In genomic region chr15:83474578-83474977, GRCh38 we compare ENCODE assay signal across 15 cellular contexts. TPM values are rescaled to one million over a fixed set of nuclear protein-coding genes. Genes with fewer than 3 reads are reported as not detected.
"Had no signal": no experiment of that assay in that cellular context is flagged by ENCODE, and none has a peak within 500 bp of the region (broad histone marks: within the 10 kb centered on the region; RNA-seq: fewer than 3 reads in every experiment).

No MANE protein-coding gene starts in this region.

- H3K36me3 ChIP-seq: right atrium auricular region, transverse colon had no signal

- H3K9me3 ChIP-seq: transverse colon had no signal

- H3K27me3 ChIP-seq: hepatocyte, right atrium auricular region, transverse colon had no signal

- H3K9me3 Mint-ChIP-seq: activated naive CD8-positive, alpha-beta T cell treated with anti-CD3 and anti-CD28 coated beads, Interleukin-2, amount 10 ng/mL, durations not matched to agents 7 days and 5 days; natural killer cell had no signal

- H3K36me3 Mint-ChIP-seq: activated naive CD8-positive, alpha-beta T cell treated with anti-CD3 and anti-CD28 coated beads, Interleukin-2, amount 10 ng/mL, durations not matched to agents 7 days and 5 days; natural killer cell; stimulated activated naive B cell treated with anti-CD40 and anti-IgM and Interleukin-4, amounts not matched to agents 10 μg/mL and 1 μg/mL and 100 μg/mL, for 72 hours had no signal

- DNase-seq: activated CD4-positive, CD25-positive, alpha-beta regulatory T cell; activated naive CD4-positive, alpha-beta T cell; activated naive CD8-positive, alpha-beta T cell treated with anti-CD3 and anti-CD28 coated beads, Interleukin-2, amount 10 ng/mL, durations not matched to agents 7 days and 5 days; activated T-cell treated with anti-CD3 and anti-CD28 coated beads for 4 hours; kidney; left ventricle myocardium superior; mesenchymal stem cell; natural killer cell; stimulated activated CD4-positive, alpha-beta T cell treated with anti-CD3 and anti-CD28 coated beads, Interleukin-2, amount 100 ng/mL, for 48 hours; stimulated activated naive B cell treated with anti-CD40 and anti-IgM and Interleukin-4, amounts not matched to agents 10 μg/mL and 1 μg/mL and 100 μg/mL, for 72 hours; transverse colon had no signal

- H3K4me1 ChIP-seq: right atrium auricular region, transverse colon had no signal

- H3K27ac Mint-ChIP-seq: activated naive CD8-positive, alpha-beta T cell treated with anti-CD3 and anti-CD28 coated beads, Interleukin-2, amount 10 ng/mL, durations not matched to agents 7 days and 5 days; natural killer cell; stimulated activated naive B cell treated with anti-CD40 and anti-IgM and Interleukin-4, amounts not matched to agents 10 μg/mL and 1 μg/mL and 100 μg/mL, for 72 hours had no signal

- H3K4me3 ChIP-seq: hepatocyte, right atrium auricular region, transverse colon had no signal

- H3K27ac ChIP-seq: hepatocyte, right atrium auricular region, transverse colon had no signal

- H3K4me3 Mint-ChIP-seq: activated naive CD8-positive, alpha-beta T cell treated with anti-CD3 and anti-CD28 coated beads, Interleukin-2, amount 10 ng/mL, durations not matched to agents 7 days and 5 days; natural killer cell; stimulated activated naive B cell treated with anti-CD40 and anti-IgM and Interleukin-4, amounts not matched to agents 10 μg/mL and 1 μg/mL and 100 μg/mL, for 72 hours had no signal

- H3K4me1 Mint-ChIP-seq: activated naive CD8-positive, alpha-beta T cell treated with anti-CD3 and anti-CD28 coated beads, Interleukin-2, amount 10 ng/mL, durations not matched to agents 7 days and 5 days; natural killer cell; stimulated activated naive B cell treated with anti-CD40 and anti-IgM and Interleukin-4, amounts not matched to agents 10 μg/mL and 1 μg/mL and 100 μg/mL, for 72 hours had no signal

- ATAC-seq: left ventricle myocardium superior; natural killer cell; stimulated activated naive B cell treated with anti-CD40 and anti-IgM and Interleukin-4, amounts not matched to agents 10 μg/mL and 1 μg/mL and 100 μg/mL, for 72 hours had no signal

RNA-seq across cellular contexts. Expression of gene SH3GL3, which starts 27.4 kb away (rescaled TPM):
- total RNA-seq: activated CD8-positive, alpha-beta memory T cell treated with anti-CD3 and anti-CD28 coated beads for 36 hours; activated naive CD8-positive, alpha-beta T cell treated with anti-CD3 and anti-CD28 coated beads, Interleukin-2, amount 10 ng/mL, durations not matched to agents 7 days and 5 days; chondrocyte; left ventricle myocardium superior; natural killer cell; transverse colon had no signal
